18 cellular contexts compared by ENCODE assay signal in genomic region chr7:101631224-101631714, GRCh38. TPM values are rescaled to one million over a fixed set of nuclear protein-coding genes. Genes with fewer than 3 reads are reported as not detected.
DNase-seq lines count a peak whose midpoint lies in the region; ATAC-seq and TF ChIP-seq lines count a peak whose summit lies in the region.
"Had no signal": no experiment of that assay in that cellular context is flagged by ENCODE, and none has a peak within 500 bp of the region (broad histone marks: within the 10 kb centered on the region; RNA-seq: fewer than 3 reads in every experiment).

No MANE protein-coding gene starts in this region.

- no peak for ATAC-seq in GM19395 (IDR thresholded peaks at IDR 0.05; ENCODE audit: unreplicated experiment)
- ATAC-seq: activated T-helper 17 cell treated with anti-CD3 and anti-CD28 coated beads, Interleukin-2, amount 50 U/mL, for 72 hours; stimulated activated memory B cell treated with anti-CD40 and anti-IgM and Interleukin-4, amounts not matched to agents 10 μg/mL and 1 μg/mL and 100 μg/mL, for 72 hours had no signal

- TF ChIP-seq CTCF in choroid plexus epithelial cell (conservative IDR thresholded peaks at IDR 0.05; ENCODE audit: low read depth, low read length) (no peak), neural progenitor cell (IDR thresholded peaks at IDR 0.05) (no peak)

- no peak overlapping the region for H2AFZ ChIP-seq in neural progenitor cell (replicated peaks)

- peaks cover 17% of the 10 kb centered on the region for H3K27me3 Mint-ChIP-seq in neural progenitor cell (ENCODE audit: insufficient read depth, low read depth)
- H3K27me3 Mint-ChIP-seq: activated CD4-positive, alpha-beta memory T cell treated with anti-CD3 and anti-CD28 coated beads, Interleukin-2, amount 10 ng/mL, durations not matched to agents 7 days and 5 days had no signal

- no peak overlapping the region for H3K4me2 ChIP-seq in neural progenitor cell

- no peak overlapping the region for H3K27ac ChIP-seq in neural progenitor cell
- H3K27ac ChIP-seq: vagina had no signal

- H3K9me3 Mint-ChIP-seq in neural progenitor cell = peaks cover 7% of the 10 kb centered on the region
- H3K9me3 Mint-ChIP-seq: activated CD4-positive, alpha-beta memory T cell treated with anti-CD3 and anti-CD28 coated beads, Interleukin-2, amount 10 ng/mL, durations not matched to agents 7 days and 5 days; activated T-helper 17 cell treated with anti-CD3 and anti-CD28 coated beads, Interleukin-2, amount 50 U/mL, for 72 hours; stimulated activated memory B cell treated with anti-CD40 and anti-IgM and Interleukin-4, amounts not matched to agents 10 μg/mL and 1 μg/mL and 100 μg/mL, for 72 hours had no signal

- H3K79me2 ChIP-seq in neural progenitor cell (ENCODE audit: low read depth) = no peaks in the 10 kb centered on the region

- no peaks in the 10 kb centered on the region for H4K20me1 ChIP-seq in neural progenitor cell (ENCODE audit: low read depth)

- H3K4me1 ChIP-seq in NT2/D1 (ENCODE audit: insufficient read depth, insufficient read length) (peaks cover 19% of the 10 kb centered on the region), neural progenitor cell (peaks cover under 1% of the 10 kb centered on the region)
- H3K4me1 ChIP-seq: BE2C, vagina had no signal

- peak overlapping the region; percentile 57 for H3K27ac Mint-ChIP-seq in neural progenitor cell
- H3K27ac Mint-ChIP-seq: activated CD4-positive, alpha-beta memory T cell treated with anti-CD3 and anti-CD28 coated beads, Interleukin-2, amount 10 ng/mL, durations not matched to agents 7 days and 5 days; activated T-helper 17 cell treated with anti-CD3 and anti-CD28 coated beads, Interleukin-2, amount 50 U/mL, for 72 hours; stimulated activated memory B cell treated with anti-CD40 and anti-IgM and Interleukin-4, amounts not matched to agents 10 μg/mL and 1 μg/mL and 100 μg/mL, for 72 hours had no signal

- peaks cover 5% of the 10 kb centered on the region for H3F3A ChIP-seq in neural progenitor cell (ENCODE audit: low read depth)

- H3K36me3 ChIP-seq in NT2/D1 (ENCODE audit: insufficient read depth, insufficient read length, low read length) (no peaks in the 10 kb centered on the region), neural progenitor cell (no peaks in the 10 kb centered on the region)
- H3K36me3 ChIP-seq: BE2C, vagina had no signal

- H3K9me3 ChIP-seq in NT2/D1 (ENCODE audit: insufficient read depth, low read length) = peaks cover 5% of the 10 kb centered on the region; the same call in 1 of the 2 replicates
- H3K9me3 ChIP-seq in neural progenitor cell (ENCODE audit: low read depth) = no peaks in the 10 kb centered on the region
- H3K9me3 ChIP-seq: BE2C, vagina had no signal

- H3K4me3 ChIP-seq in NT2/D1 (ENCODE audit: insufficient read length, low read depth) (no peak overlapping the region), choroid plexus epithelial cell (ENCODE audit: low read depth, low read length) (no peak overlapping the region), neural progenitor cell (no peak overlapping the region)
- H3K4me3 ChIP-seq: vagina had no signal

- H3K4me1 Mint-ChIP-seq in neural progenitor cell = peaks cover 16% of the 10 kb centered on the region
- H3K4me1 Mint-ChIP-seq: activated CD4-positive, alpha-beta memory T cell treated with anti-CD3 and anti-CD28 coated beads, Interleukin-2, amount 10 ng/mL, durations not matched to agents 7 days and 5 days; activated T-helper 17 cell treated with anti-CD3 and anti-CD28 coated beads, Interleukin-2, amount 50 U/mL, for 72 hours; stimulated activated memory B cell treated with anti-CD40 and anti-IgM and Interleukin-4, amounts not matched to agents 10 μg/mL and 1 μg/mL and 100 μg/mL, for 72 hours had no signal

- H3K27me3 ChIP-seq in NT2/D1 (ENCODE audit: insufficient read depth, insufficient read length) (no peaks in the 10 kb centered on the region), neural progenitor cell (no peaks in the 10 kb centered on the region)
- H3K27me3 ChIP-seq: BE2C, vagina had no signal

- H3K9ac ChIP-seq in NT2/D1 (ENCODE audit: insufficient read length, low read depth) (peak overlapping the region; percentile 4), neural progenitor cell (no peak overlapping the region)

- no peak overlapping the region for H3K4me3 Mint-ChIP-seq in neural progenitor cell
- H3K4me3 Mint-ChIP-seq: activated CD4-positive, alpha-beta memory T cell treated with anti-CD3 and anti-CD28 coated beads, Interleukin-2, amount 10 ng/mL, durations not matched to agents 7 days and 5 days; activated T-helper 17 cell treated with anti-CD3 and anti-CD28 coated beads, Interleukin-2, amount 50 U/mL, for 72 hours; stimulated activated memory B cell treated with anti-CD40 and anti-IgM and Interleukin-4, amounts not matched to agents 10 μg/mL and 1 μg/mL and 100 μg/mL, for 72 hours had no signal

- DNase-seq in ELR (ENCODE audit: low read depth) (peak; percentile 70), NT2/D1 (ENCODE audit: low read depth, low spot score) (no peak), choroid plexus epithelial cell (ENCODE audit: low read depth) (peak; percentile 23), neural progenitor cell (ENCODE audit: low spot score) (no peak), NCI-H526 (lab: John Stamatoyannopoulos, UW) (no peak), AML-193 (lab: John Stamatoyannopoulos, UW) (no peak), hippocampal formation (lab: John Stamatoyannopoulos, UW) (no peak)
- DNase-seq: activated CD4-positive, alpha-beta memory T cell treated with anti-CD3 and anti-CD28 coated beads, Interleukin-2, amount 10 ng/mL, durations not matched to agents 7 days and 5 days; amygdala; BE2C; DMS153; NCI-H2107 had no signal

- no peaks in the 10 kb centered on the region for H3K36me3 Mint-ChIP-seq in neural progenitor cell
- H3K36me3 Mint-ChIP-seq: stimulated activated memory B cell treated with anti-CD40 and anti-IgM and Interleukin-4, amounts not matched to agents 10 μg/mL and 1 μg/mL and 100 μg/mL, for 72 hours had no signal

RNA-seq across cellular contexts. Expression of gene MYL10, which starts 2.2 kb away (rescaled TPM):
- total RNA-seq in neural progenitor cell (ENCODE audit: low replicate concordance) = not detected in 2 replicates
- total RNA-seq: activated CD4-positive, alpha-beta memory T cell treated with anti-CD3 and anti-CD28 coated beads, Interleukin-2, amount 10 ng/mL, durations not matched to agents 7 days and 5 days; activated T-helper 17 cell treated with anti-CD3 and anti-CD28 coated beads, Interleukin-2, amount 50 U/mL, for 72 hours; mesenteric fat pad; SK-MEL-5; vagina had no signal

Comparison
In these comparisons a context has a peak if more than half of its experiments do, and no peak if none do; other contexts are left out.
1. DNase-seq: peak in ELR (single experiment) and choroid plexus epithelial cell (single experiment); none in NT2/D1 (single experiment), neural progenitor cell (single experiment), NCI-H526 (0 of 2), AML-193 (0 of 2) and hippocampal formation (0 of 2).